Comparison of ENCODE assay signal across 23 cellular contexts in the genomic region with DNA sequence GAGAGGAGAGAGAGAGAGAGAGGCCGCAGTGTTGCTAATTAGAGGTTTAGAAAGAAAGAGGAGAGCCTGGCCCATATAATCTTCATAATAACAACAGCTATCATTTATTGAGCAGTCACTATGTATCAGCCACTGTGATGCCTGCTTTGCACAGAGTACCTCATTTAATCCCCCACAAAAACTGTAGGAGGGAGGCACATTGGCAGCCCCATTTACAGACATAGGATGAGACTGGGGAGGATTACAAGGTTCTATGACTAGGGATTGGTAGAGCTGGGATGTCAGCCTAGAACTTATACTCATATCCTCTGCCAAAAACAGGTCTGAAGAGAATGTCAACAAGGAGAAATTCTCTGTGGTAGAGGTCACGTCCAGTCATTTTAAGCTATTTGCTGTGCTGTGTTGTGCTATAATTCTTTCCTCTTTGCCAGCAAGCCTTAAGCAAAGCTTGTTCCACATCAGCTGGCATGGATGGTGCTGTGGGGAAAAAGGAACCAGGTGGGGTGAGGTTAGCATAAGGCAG. TPM values are rescaled to one million over a fixed set of nuclear protein-coding genes. Genes with fewer than 3 reads are reported as not detected.
DNase-seq lines count a peak whose midpoint lies in the region; ATAC-seq and FAIRE-seq lines count a peak whose summit lies in the region.
"Had no signal": no experiment of that assay in that cellular context is flagged by ENCODE, and none has a peak within 500 bp of the region (broad histone marks: within the 10 kb centered on the region; RNA-seq: fewer than 3 reads in every experiment).

No MANE protein-coding gene starts in this region.

- H3K27ac Mint-ChIP-seq in T-helper 2 cell treated with Interferon-gamma antibody and Interleukin-4, amounts not matched to agents 5 μg/mL and 100 μg/mL, for 36 hours = peak overlapping the region; percentile 2
- peak overlapping the region in 1 of 2 donors; percentile 84 for H3K27ac Mint-ChIP-seq in activated naive CD4-positive, alpha-beta T cell treated with anti-CD3 and anti-CD28 coated beads, Interleukin-2, amount 50 U/mL, for 72 hours
- peak overlapping the region; percentile 94 to 98 (median 98) for H3K27ac Mint-ChIP-seq in naive thymus-derived CD8-positive, alpha-beta T cell
- H3K27ac Mint-ChIP-seq: B cell, nephron had no signal

- no peak overlapping the region for H3K4me3 Mint-ChIP-seq in T-helper 2 cell treated with Interferon-gamma antibody and Interleukin-4, amounts not matched to agents 5 μg/mL and 100 μg/mL, for 36 hours
- peak overlapping the region; percentile 34 to 82 (median 69) for H3K4me3 Mint-ChIP-seq in naive thymus-derived CD8-positive, alpha-beta T cell
- H3K4me3 Mint-ChIP-seq: B cell, nephron had no signal

- no peaks in the 10 kb centered on the region for H3K9me3 Mint-ChIP-seq in T-helper 2 cell treated with Interferon-gamma antibody and Interleukin-4, amounts not matched to agents 5 μg/mL and 100 μg/mL, for 36 hours
- H3K9me3 Mint-ChIP-seq in activated naive CD4-positive, alpha-beta T cell treated with anti-CD3 and anti-CD28 coated beads, Interleukin-2, amount 50 U/mL, for 72 hours = peaks cover 0 to 10% of the 10 kb centered on the region in 2 donors
- peaks cover 0 to 4% (median 0%) of the 10 kb centered on the region in 9 donors for H3K9me3 Mint-ChIP-seq in naive thymus-derived CD8-positive, alpha-beta T cell
- H3K9me3 Mint-ChIP-seq: nephron had no signal

- peak; percentile 58 to 60 for ATAC-seq in activated naive CD4-positive, alpha-beta T cell treated with anti-CD3 and anti-CD28 coated beads, Interleukin-2, amount 50 U/mL, for 72 hours
- no peak for ATAC-seq in naive thymus-derived CD8-positive, alpha-beta T cell
- ATAC-seq in GM18909 (IDR thresholded peaks at IDR 0.05; ENCODE audit: poor library complexity, unreplicated experiment) = no peak
- ATAC-seq: esophagus mucosa had no signal

- H3K36me3 Mint-ChIP-seq in T-helper 2 cell treated with Interferon-gamma antibody and Interleukin-4, amounts not matched to agents 5 μg/mL and 100 μg/mL, for 36 hours (ENCODE audit: low read depth) = no peaks in the 10 kb centered on the region
- H3K36me3 Mint-ChIP-seq in activated naive CD4-positive, alpha-beta T cell treated with anti-CD3 and anti-CD28 coated beads, Interleukin-2, amount 50 U/mL, for 72 hours = peaks cover 0 to 14% of the 10 kb centered on the region in 2 donors
- H3K36me3 Mint-ChIP-seq in naive thymus-derived CD8-positive, alpha-beta T cell = peaks cover 0 to 7% (median 6%) of the 10 kb centered on the region in 3 donors

- POLR2A ChIA-PET in naive thymus-derived CD8-positive, alpha-beta T cell (lab: Charles Lee) = interaction anchor here (1.2 to 4.1 kb wide), 6 partner anchors 9 to 178 kb away, joined by 3 to 37 read pairs (median 14); partner anchors contain the start of genes ANKRD31 and GCNT4

- no peak for FAIRE-seq in RCC 7860 (lab: Jason Lieb, UNC)
- FAIRE-seq: G401.6, GM19239 had no signal

- peaks cover 32% of the 10 kb centered on the region for H3K4me1 Mint-ChIP-seq in T-helper 2 cell treated with Interferon-gamma antibody and Interleukin-4, amounts not matched to agents 5 μg/mL and 100 μg/mL, for 36 hours (ENCODE audit: low read depth)
- H3K4me1 Mint-ChIP-seq in naive thymus-derived CD8-positive, alpha-beta T cell = peaks cover 42 to 97% (median 90%) of the 10 kb centered on the region in 4 donors

- H3K27me3 Mint-ChIP-seq in T-helper 2 cell treated with Interferon-gamma antibody and Interleukin-4, amounts not matched to agents 5 μg/mL and 100 μg/mL, for 36 hours (ENCODE audit: low read depth) = peaks cover 21% of the 10 kb centered on the region
- peaks cover 0 to 5% (median 0%) of the 10 kb centered on the region in 5 donors for H3K27me3 Mint-ChIP-seq in naive thymus-derived CD8-positive, alpha-beta T cell

- no peak for DNase-seq in T-helper 2 cell treated with Interferon-gamma antibody and Interleukin-4, amounts not matched to agents 5 μg/mL and 100 μg/mL, for 36 hours (ENCODE audit: low spot score)
- no peak for DNase-seq in T-helper 2 cell
- DNase-seq in EH (ENCODE audit: low read depth) = peak; percentile 46
- DNase-seq in activated naive CD4-positive, alpha-beta T cell treated with anti-CD3 and anti-CD28 coated beads, Interleukin-2, amount 50 U/mL, for 72 hours (ENCODE audit: low spot score in 2 of 2) = no peak
- no peak for DNase-seq in naive thymus-derived CD8-positive, alpha-beta T cell
- DNase-seq in RCC 7860 (ENCODE audit: low spot score) = no peak
- no peak for DNase-seq in NCI-H82 (lab: John Stamatoyannopoulos, UW)
- DNase-seq: 8988T; activated CD4-positive, alpha-beta T cell treated with anti-CD3 and anti-CD28 coated beads for 1 hour; amygdala; effector CD4-positive, alpha-beta T cell; NCI-H2029 treated with DMSO at 0.1 percent for 48 hours; NCI-H446; NK-92 treated with Interleukin-12 subunit alpha and Interleukin-12 subunit beta, amount 100 ng/mL, for 24 hours; posterior cingulate gyrus; SK-N-SH had no signal

RNA-seq across cellular contexts. Expression of gene GCNT4, which starts 6.7 kb away (rescaled TPM):
- 1 to 10 TPM; 2.8 to 3.3 TPM for total RNA-seq in activated naive CD4-positive, alpha-beta T cell treated with anti-CD3 and anti-CD28 coated beads, Interleukin-2, amount 50 U/mL, for 72 hours
- total RNA-seq in naive thymus-derived CD8-positive, alpha-beta T cell = 10 to 100 TPM; 22.5 to 23.5 TPM
- polyA plus RNA-seq in naive thymus-derived CD8-positive, alpha-beta T cell = 1 to 10 TPM; 2.3 to 2.7 (median 2.6) TPM
- total RNA-seq: B cell, RPMI7951 had no signal

Comparison
In these comparisons a context has a peak if more than half of its experiments do, and no peak if none do; other contexts are left out.
1. ATAC-seq: peak in activated naive CD4-positive, alpha-beta T cell treated with anti-CD3 and anti-CD28 coated beads, Interleukin-2, amount 50 U/mL, for 72 hours (2 of 2); none in naive thymus-derived CD8-positive, alpha-beta T cell (0 of 2) and GM18909 (single experiment).
2. RNA of gene GCNT4, which starts 6.7 kb away (total RNA-seq): 22.5 to 23.5 TPM in naive thymus-derived CD8-positive, alpha-beta T cell; 2.8 to 3.3 TPM in activated naive CD4-positive, alpha-beta T cell treated with anti-CD3 and anti-CD28 coated beads, Interleukin-2, amount 50 U/mL, for 72 hours; every median in the first group is over 4 times any median in the second.